8 cellular contexts compared by ENCODE assay signal in the genomic region with DNA sequence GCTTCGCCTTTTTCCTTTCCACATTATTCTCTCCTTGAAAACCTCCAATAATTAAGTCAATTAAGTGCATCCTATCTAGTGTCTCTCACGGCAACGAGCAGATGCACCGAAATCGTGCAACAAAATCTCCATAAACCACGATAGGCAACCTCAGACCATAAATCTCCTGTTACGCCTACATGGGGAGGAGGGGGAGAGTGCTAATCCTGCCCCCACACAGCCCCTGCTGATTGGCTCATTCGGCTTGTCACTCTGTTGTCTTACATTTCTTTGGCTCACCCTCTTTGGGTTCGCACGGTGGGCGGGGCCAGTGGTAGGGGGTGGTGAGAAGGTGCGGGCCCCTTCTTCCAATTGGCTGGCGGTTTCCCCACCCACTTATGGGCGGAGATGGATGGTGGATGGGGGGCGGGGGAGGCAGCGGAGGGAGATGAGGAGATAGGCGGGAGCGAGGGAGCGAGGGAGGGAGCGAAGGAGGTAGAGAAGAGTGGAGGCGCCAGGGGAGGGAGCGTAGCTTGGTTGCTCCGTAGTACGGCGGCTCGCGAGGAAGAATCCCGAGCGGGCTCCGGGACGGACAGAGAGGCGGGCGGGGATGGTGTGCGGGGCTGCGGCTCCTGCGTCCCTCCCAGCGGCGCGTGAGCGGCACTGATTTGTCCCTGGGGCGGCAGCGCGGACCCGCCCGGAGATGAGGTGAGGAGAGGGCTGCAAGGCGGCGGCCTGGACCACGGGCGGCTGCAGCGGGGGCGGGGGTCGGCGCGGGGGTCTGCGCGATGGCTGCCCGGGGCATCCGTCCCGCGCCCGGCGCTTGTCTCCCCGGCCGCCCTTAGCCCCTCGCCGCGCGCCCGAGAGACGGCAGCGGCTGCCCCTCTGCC. TPM values are rescaled to one million over a fixed set of nuclear protein-coding genes. Genes with fewer than 3 reads are reported as not detected.
DNase-seq lines count a peak whose midpoint lies in the region; ATAC-seq, FAIRE-seq and TF ChIP-seq lines count a peak whose summit lies in the region.

A gene (plus strand): TSS at position 475 of the 869 bp plus-strand sequence. CDS start 76,328 bp downstream, outside the sequence.

- no peak for FAIRE-seq in A549 (lab: Jason Lieb, UNC)

- peak within 1 kb of the TSS; percentile 91 for H3K4me2 ChIP-seq in A549
- peak within 1 kb of the TSS; percentile 90 for H3K4me2 ChIP-seq in mammary epithelial cell (ENCODE audit: insufficient read depth, low read depth, low read length)

- no peaks in the 10 kb centered on the region for H3K9me3 ChIP-seq in A549
- no peaks in the 10 kb centered on the region for H3K9me3 ChIP-seq in WERI-Rb-1 (ENCODE audit: severe bottlenecking)
- H3K9me3 ChIP-seq in mammary epithelial cell (replicated peaks; ENCODE audit: insufficient read depth, low read length), result no peaks in the 10 kb centered on the region
- no peaks in the 10 kb centered on the region for H3K9me3 ChIP-seq in iPS-18c (ENCODE audit: control insufficient read depth, insufficient read depth, low read length)
- no peaks in the 10 kb centered on the region for H3K9me3 ChIP-seq in skeletal muscle tissue (ENCODE audit: control insufficient read depth in 3 of 3, low read length in 3 of 3)

- peak; percentile 79 for TF ChIP-seq POLR2A in A549 (IDR thresholded peaks at IDR 0.05; ENCODE audit: low read length)

- CTCF ChIA-PET in A549 (lab: Yijun Ruan, JAX), result no interaction called here
- CTCF ChIA-PET in mammary epithelial cell (lab: Charles Lee; ENCODE audit: low non-redundant PET), result no interaction called here

- intact Hi-C loops in mammary epithelial cell (cut with micrococcal nuclease), result loop anchor here (1.0 to 5.0 kb wide), 5 partner anchors 13 to 159 kb away; no protein-coding TSS in a partner anchor

- TF ChIP-seq RAD21 in A549 (conservative IDR thresholded peaks at IDR 0.05 in 1 of 2, IDR thresholded peaks at IDR 0.05 in 1 of 2), result no peak

- peak; percentile 86 to 92 for ATAC-seq in A549
- ATAC-seq in GM18867 (IDR thresholded peaks at IDR 0.05; ENCODE audit: unreplicated experiment), result peak; percentile 85
- ATAC-seq in HG03135 (IDR thresholded peaks at IDR 0.05; ENCODE audit: unreplicated experiment), result peak; percentile 85

- no peak for TF ChIP-seq EP300 in A549 (IDR thresholded peaks at IDR 0.05)

- TF ChIP-seq CTCF in A549 (IDR thresholded peaks at IDR 0.05) (no peak), WERI-Rb-1 (IDR thresholded peaks at IDR 0.05; ENCODE audit: low read depth, low read length) (no peak), mammary epithelial cell (conservative IDR thresholded peaks at IDR 0.05 in 1 of 2, IDR thresholded peaks at IDR 0.05 in 1 of 2; ENCODE audit: extremely low read depth in 1 of 2, insufficient read depth in 1 of 2, low read depth in 1 of 2, low read length in 2 of 2) (no peak)

- peaks cover 79% of the 10 kb centered on the region for H3K79me2 ChIP-seq in mammary epithelial cell (ENCODE audit: insufficient read depth, low read length)

- H3K4me1 ChIP-seq in A549, result peaks cover 28% of the 10 kb centered on the region
- peaks cover 8% of the 10 kb centered on the region for H3K4me1 ChIP-seq in mammary epithelial cell (ENCODE audit: insufficient read depth, low read length)
- peaks cover 6 to 24% (median 23%) of the 10 kb centered on the region in 3 donors for H3K4me1 ChIP-seq in skeletal muscle tissue (ENCODE audit: control insufficient read depth in 3 of 3, insufficient read depth in 3 of 3, low read length in 3 of 3)

- peak within 1 kb of the TSS; percentile 96 to 98 for H3K27ac ChIP-seq in A549
- peak within 1 kb of the TSS; percentile 92 for H3K27ac ChIP-seq in WERI-Rb-1
- H3K27ac ChIP-seq in mammary epithelial cell (ENCODE audit: insufficient read depth, low read depth, low read length), result peak within 1 kb of the TSS; percentile 91
- peak within 1 kb of the TSS; percentile 89 for H3K27ac ChIP-seq in skeletal muscle tissue (ENCODE audit: low read depth, low read length)

- H2AFZ ChIP-seq in mammary epithelial cell (ENCODE audit: low read depth, low read length), result peak within 1 kb of the TSS; percentile 96

- in situ Hi-C loops in mammary epithelial cell (cut with MboI; ENCODE audit: low sequenced_read_pairs in 2 of 2), result loop anchor here in 1 of 2 donors (25.0 kb wide), 1 partner anchor 245 kb away; no protein-coding TSS in a partner anchor

- H3K27me3 ChIP-seq in WERI-Rb-1 (ENCODE audit: insufficient read depth, low read depth, severe bottlenecking), result no peaks in the 10 kb centered on the region
- no peaks in the 10 kb centered on the region for H3K27me3 ChIP-seq in mammary epithelial cell (ENCODE audit: insufficient read depth, low read length)
- no peaks in the 10 kb centered on the region for H3K27me3 ChIP-seq in skeletal muscle tissue (ENCODE audit: control insufficient read depth in 3 of 3, insufficient read depth in 3 of 3, low read length in 3 of 3)

- POLR2A ChIA-PET in A549 (lab: Yijun Ruan, JAX), result interaction anchor here (0.5 kb wide), 1 partner anchor 21 kb away, joined by 4 read pairs; no protein-coding TSS in a partner anchor

- no peaks in the 10 kb centered on the region for H4K20me1 ChIP-seq in mammary epithelial cell (ENCODE audit: insufficient read depth, low read length)

- DNase-seq in A549 (ENCODE audit: low read depth in 1 of 2, low spot score in 1 of 2), result peak; percentile 79 to 98
- DNase-seq in NCI-H2196 (lab: John Stamatoyannopoulos, UW; ENCODE audit: unreplicated experiment), result peak; percentile 98
- peak; percentile 100 for DNase-seq in WERI-Rb-1
- peak; percentile 100 for DNase-seq in mammary epithelial cell

- BruUV-seq in mammary epithelial cell (replicated peaks; lab: Mats Ljungman, UMichigan), result no TSS peak

- H3K9ac ChIP-seq in mammary epithelial cell (ENCODE audit: insufficient read depth, low read length) (peak within 1 kb of the TSS; percentile 85), skeletal muscle tissue (ENCODE audit: low read depth in 1 of 3, low read length in 3 of 3) (peak within 1 kb of the TSS; percentile 92 to 96 (median 93))

- H3K36me3 ChIP-seq in WERI-Rb-1 (peaks cover 7% of the 10 kb centered on the region), mammary epithelial cell (ENCODE audit: insufficient read depth, low read length) (no peaks in the 10 kb centered on the region), skeletal muscle tissue (ENCODE audit: control insufficient read depth in 3 of 3, insufficient read depth in 3 of 3, low read length in 3 of 3) (no peaks in the 10 kb centered on the region)

- dilution Hi-C loops in mammary epithelial cell (cut with HindIII; ENCODE audit: low sequenced_read_pairs), result no loop called here

- WGBS in A549 (ENCODE audit: missing lambda C conversion rate), result under 1% methylated on average over 35 of the region's 71 CpGs
- 1% methylated on average over 8 of the region's 71 CpGs for WGBS in mammary epithelial cell (ENCODE audit: low coverage, missing lambda C conversion rate)

- peak within 1 kb of the TSS; percentile 100 for H3K4me3 ChIP-seq in A549
- H3K4me3 ChIP-seq in WERI-Rb-1 (ENCODE audit: low read depth, low read length), result peak within 1 kb of the TSS; percentile 96
- H3K4me3 ChIP-seq in mammary epithelial cell (replicated peaks in 1 of 3; ENCODE audit: insufficient read depth in 1 of 3, low read depth in 2 of 3, low read length in 3 of 3), result peak within 1 kb of the TSS; percentile 82 to 88 (median 83)
- H3K4me3 ChIP-seq in iPS-18c (ENCODE audit: insufficient read depth, low read depth, low read length), result peak within 1 kb of the TSS; percentile 86
- peak within 1 kb of the TSS; percentile 94 to 99 (median 98) for H3K4me3 ChIP-seq in skeletal muscle tissue (ENCODE audit: low read length in 3 of 3)

TF ChIP-seq in A549, 52 proteins besides CTCF, POLR2A, EP300 and RAD21 (continues in another document):
- TF ChIP-seq JUNB (IDR thresholded peaks at IDR 0.05) (no peak), CBX8 (IDR thresholded peaks at IDR 0.05) (no peak), SMC3 (IDR thresholded peaks at IDR 0.05) (no peak)
- TF ChIP-seq, protein P1, sequence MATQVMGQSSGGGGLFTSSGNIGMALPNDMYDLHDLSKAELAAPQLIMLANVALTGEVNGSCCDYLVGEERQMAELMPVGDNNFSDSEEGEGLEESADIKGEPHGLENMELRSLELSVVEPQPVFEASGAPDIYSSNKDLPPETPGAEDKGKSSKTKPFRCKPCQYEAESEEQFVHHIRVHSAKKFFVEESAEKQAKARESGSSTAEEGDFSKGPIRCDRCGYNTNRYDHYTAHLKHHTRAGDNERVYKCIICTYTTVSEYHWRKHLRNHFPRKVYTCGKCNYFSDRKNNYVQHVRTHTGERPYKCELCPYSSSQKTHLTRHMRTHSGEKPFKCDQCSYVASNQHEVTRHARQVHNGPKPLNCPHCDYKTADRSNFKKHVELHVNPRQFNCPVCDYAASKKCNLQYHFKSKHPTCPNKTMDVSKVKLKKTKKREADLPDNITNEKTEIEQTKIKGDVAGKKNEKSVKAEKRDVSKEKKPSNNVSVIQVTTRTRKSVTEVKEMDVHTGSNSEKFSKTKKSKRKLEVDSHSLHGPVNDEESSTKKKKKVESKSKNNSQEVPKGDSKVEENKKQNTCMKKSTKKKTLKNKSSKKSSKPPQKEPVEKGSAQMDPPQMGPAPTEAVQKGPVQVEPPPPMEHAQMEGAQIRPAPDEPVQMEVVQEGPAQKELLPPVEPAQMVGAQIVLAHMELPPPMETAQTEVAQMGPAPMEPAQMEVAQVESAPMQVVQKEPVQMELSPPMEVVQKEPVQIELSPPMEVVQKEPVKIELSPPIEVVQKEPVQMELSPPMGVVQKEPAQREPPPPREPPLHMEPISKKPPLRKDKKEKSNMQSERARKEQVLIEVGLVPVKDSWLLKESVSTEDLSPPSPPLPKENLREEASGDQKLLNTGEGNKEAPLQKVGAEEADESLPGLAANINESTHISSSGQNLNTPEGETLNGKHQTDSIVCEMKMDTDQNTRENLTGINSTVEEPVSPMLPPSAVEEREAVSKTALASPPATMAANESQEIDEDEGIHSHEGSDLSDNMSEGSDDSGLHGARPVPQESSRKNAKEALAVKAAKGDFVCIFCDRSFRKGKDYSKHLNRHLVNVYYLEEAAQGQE (IDR thresholded peaks at IDR 0.05), result no peak
- TF ChIP-seq, protein P2, sequence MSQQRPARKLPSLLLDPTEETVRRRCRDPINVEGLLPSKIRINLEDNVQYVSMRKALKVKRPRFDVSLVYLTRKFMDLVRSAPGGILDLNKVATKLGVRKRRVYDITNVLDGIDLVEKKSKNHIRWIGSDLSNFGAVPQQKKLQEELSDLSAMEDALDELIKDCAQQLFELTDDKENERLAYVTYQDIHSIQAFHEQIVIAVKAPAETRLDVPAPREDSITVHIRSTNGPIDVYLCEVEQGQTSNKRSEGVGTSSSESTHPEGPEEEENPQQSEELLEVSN (IDR thresholded peaks at IDR 0.05; ENCODE audit: borderline replicate concordance, low read depth), result peak; percentile 62

RNA-seq across cellular contexts. Expression of the gene that starts here (rescaled TPM):
- polyA plus RNA-seq in A549 (2011; rRNA removed) (23.7 and 24.4 TPM in 2 replicates), A549 (2017; fragmentation: RNase III; extraction: RNeasy Plus Mini Kit Qiagen cat#74134 plus additional on column Dnase treatment) (15.2 to 17.0 TPM (median 16.7 TPM) in 3 replicates), mammary epithelial cell (37.3 TPM)
- 20.2 and 23.8 TPM in 2 replicates for polyA plus RNA-seq in A549 (2012; cell fraction: cytosol; rRNA removed)
- 28.0 and 32.0 TPM in 2 replicates for polyA plus RNA-seq in A549 (2012; cell fraction: nucleus; rRNA removed)
- polyA minus RNA-seq in A549 (2011; rRNA and poly(A)+ RNA removed), result 24.1 and 28.0 TPM in 2 replicates
- total RNA-seq in mammary epithelial cell (10 to 100 TPM; 18.7 to 34.0 TPM), skeletal muscle tissue (21.4 TPM)
- polyA minus RNA-seq in mammary epithelial cell, result 32.1 TPM

Comparison
In these comparisons a context has a peak if more than half of its experiments do, and no peak if none do; other contexts are left out.
1. Peak in every context shown above with its lines: DNase-seq, ATAC-seq, H3K4me3 ChIP-seq and H3K27ac ChIP-seq.